18 cellular contexts compared by ENCODE assay signal in genomic region chr1:25750923-25751605, GRCh38.
"Had no signal": no experiment of that assay in that cellular context is flagged by ENCODE, and none has a peak within 500 bp of the region (broad histone marks: within the 10 kb centered on the region; RNA-seq: fewer than 3 reads in every experiment).

No MANE protein-coding gene starts in this region.

- H3K27ac Mint-ChIP-seq: neural progenitor cell, progenitor cell of endocrine pancreas had no signal

- H3K9me3 Mint-ChIP-seq: naive B cell, neural progenitor cell had no signal

- H3K4me3 Mint-ChIP-seq: naive B cell, neural progenitor cell had no signal

- H3K36me3 Mint-ChIP-seq: naive B cell, neural progenitor cell had no signal

- H3K27me3 ChIP-seq: colonic mucosa, hepatocyte, neural progenitor cell, pancreas had no signal

- H3K4me1 ChIP-seq: colonic mucosa, pancreas had no signal

- ATAC-seq: left colon, pancreas, right cardiac atrium had no signal

- H3K9me3 ChIP-seq: colonic mucosa, pancreas had no signal

- H3K4me3 ChIP-seq: colonic mucosa, hepatocyte, neural progenitor cell, pancreas, smooth muscle cell had no signal

- H3K36me3 ChIP-seq: colonic mucosa, neural progenitor cell, pancreas had no signal

- DNase-seq: colonic mucosa; dermis blood vessel endothelial cell; foreskin melanocyte; head of caudate nucleus; kidney; left colon; mesendoderm; naive B cell; nucleus accumbens; pancreas; right cardiac atrium; stimulated activated CD4-positive, alpha-beta T cell treated with anti-CD3 and anti-CD28 coated beads, Interleukin-2, amount 100 ng/mL, for 48 hours; stimulated activated naive CD4-positive, alpha-beta T cell treated with Interleukin-2 at 50 U/mL for 16 hours; trophoblast cell had no signal

- H3K27ac ChIP-seq: colonic mucosa, hepatocyte, neural progenitor cell, pancreas had no signal
